14 cellular contexts compared by ENCODE assay signal in the genomic region with DNA sequence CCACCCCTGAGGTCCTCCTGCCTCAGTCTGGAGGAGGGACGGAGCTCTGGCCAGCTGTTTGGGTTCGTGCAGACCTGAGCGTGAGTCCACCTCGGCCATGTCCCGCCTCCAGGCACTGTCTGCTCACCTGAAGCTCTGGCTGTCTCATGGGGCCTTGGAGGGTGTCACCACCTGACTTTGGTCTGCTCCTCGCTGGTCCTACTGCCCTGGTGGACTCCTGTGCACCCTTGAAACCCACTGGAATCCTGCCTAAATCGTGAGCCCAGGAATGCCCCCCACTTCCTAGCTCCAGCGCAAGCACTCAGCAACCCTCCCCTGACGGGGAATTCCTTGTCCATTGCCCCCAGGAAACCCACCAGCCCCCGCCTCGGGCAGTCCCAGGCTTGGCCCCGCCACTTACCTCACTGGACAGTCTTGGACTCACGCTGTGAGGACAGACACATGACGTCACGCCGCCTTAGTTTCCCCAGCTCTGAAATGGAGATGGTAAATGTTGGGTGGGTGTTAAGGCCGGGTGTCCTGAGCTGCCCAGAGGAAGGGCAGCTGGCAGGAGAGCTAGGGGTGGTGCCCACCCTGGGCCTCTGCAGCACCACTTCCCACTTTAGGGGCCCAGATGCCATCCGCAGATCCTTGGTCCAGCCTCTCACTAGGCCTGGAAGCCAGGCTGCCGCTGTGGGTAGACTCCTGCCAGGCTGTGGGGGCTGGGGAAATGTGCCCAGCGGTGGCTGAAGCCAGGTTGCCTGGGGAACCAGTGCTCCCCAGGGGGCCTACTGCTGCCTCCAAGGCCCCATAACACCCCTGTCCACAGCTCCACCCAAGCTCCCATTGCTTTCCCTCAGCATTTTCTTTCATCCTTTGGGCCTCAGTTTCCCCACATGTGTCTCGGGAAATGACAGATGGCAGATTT. TPM values are rescaled to one million over a fixed set of nuclear protein-coding genes. Genes with fewer than 3 reads are reported as not detected.
DNase-seq lines count a peak whose midpoint lies in the region; ATAC-seq, FAIRE-seq and TF ChIP-seq lines count a peak whose summit lies in the region.
"Had no signal": no experiment of that assay in that cellular context is flagged by ENCODE, and none has a peak within 500 bp of the region (broad histone marks: within the 10 kb centered on the region; RNA-seq: fewer than 3 reads in every experiment).

No MANE protein-coding gene starts in this region.

- H2BK12ac ChIP-seq in neuronal stem cell (ENCODE audit: low read length), result peak overlapping the region; percentile 84

- H3K18ac ChIP-seq in neuronal stem cell (ENCODE audit: low read length), result peak overlapping the region; percentile 85

- H3K4me2 ChIP-seq in BLaER1 (peak overlapping the region; percentile 28; the same call in 1 of the 2 replicates), K562 (ENCODE audit: insufficient read depth, low read length) (no peak overlapping the region), neuronal stem cell (ENCODE audit: insufficient read depth, low read length, poor library complexity, severe bottlenecking) (no peak overlapping the region)

- H3K4me3 ChIP-seq in BLaER1 (no peak overlapping the region), K562 (no peak overlapping the region), neuronal stem cell (ENCODE audit: low read length in 2 of 2) (no peak overlapping the region)

- H2BK15ac ChIP-seq in neuronal stem cell (ENCODE audit: low read length), result peak overlapping the region; percentile 67

- DNase-seq in NCI-H1092 treated with DMSO at 0.1 percent for 48 hours (lab: John Stamatoyannopoulos, UW) (peak; percentile 14), NCI-H1092 (lab: John Stamatoyannopoulos, UW) (no peak), K562 (ENCODE audit: extremely low read depth in 1 of 4, low spot score in 3 of 4) (peak in 1 of 4 experiments; percentile 56), neuronal stem cell (ENCODE audit: low spot score) (no peak)
- DNase-seq in stimulated activated CD4-positive, alpha-beta T cell treated with anti-CD3 and anti-CD28 coated beads, Interleukin-2, amount 100 ng/mL, for 48 hours, result no peak
- DNase-seq: CD8-positive, alpha-beta memory T cell; DMS53; GF-D8; HCEC 1CT had no signal

- no peak for TF ChIP-seq POLR2A in K562 (conservative IDR thresholded peaks at IDR 0.05)

- no peaks in the 10 kb centered on the region for H3K79me2 ChIP-seq in K562 (ENCODE audit: control insufficient read depth, insufficient read depth, low read length)

- H3K9ac ChIP-seq in BLaER1 (no peak overlapping the region), K562 (ENCODE audit: insufficient read depth in 1 of 2, low read depth in 2 of 2, low read length in 2 of 2) (peak overlapping the region in 1 of 2 experiments; percentile 11; a peak in 2 of 4 replicates), neuronal stem cell (ENCODE audit: low read depth, low read length, poor library complexity) (peak overlapping the region; percentile 77)

- POLR2A ChIA-PET in K562 (lab: Yijun Ruan, JAX), result interaction anchor here (0.6 to 3.8 kb wide), 27 partner anchors 9 to 523 kb away, joined by 3 to 30 read pairs (median 4); partner anchors contain the start of genes COMT, GNB1L, GP1BB and RTL10

- no peak overlapping the region for H2BK120ac ChIP-seq in neuronal stem cell (ENCODE audit: low read depth, low read length)

- peak overlapping the region; percentile 73 for H3K23ac ChIP-seq in neuronal stem cell (ENCODE audit: low read depth, low read length, poor library complexity)

- no TSS peak for BruUV-seq in K562 (replicated peaks; lab: Mats Ljungman, UMichigan)

- H3K79me1 ChIP-seq in neuronal stem cell (ENCODE audit: low read depth, low read length), result peaks cover 10% of the 10 kb centered on the region

- no peak for TF ChIP-seq CTCF in K562 (IDR thresholded peaks at IDR 0.05 in 2 of 3, conservative IDR thresholded peaks at IDR 0.05 in 1 of 3; ENCODE audit: insufficient read depth in 2 of 3, low read depth in 1 of 3, low read length in 3 of 3)

- peak overlapping the region; percentile 53 for H2BK5ac ChIP-seq in neuronal stem cell (ENCODE audit: low read length)

- WGBS in K562 (ENCODE audit: insufficient coverage, low coverage, missing lambda C conversion rate), result 9% methylated on average over 21 of the region's 21 CpGs
- no CpG with 5 or more reads among the region's 21 CpGs for WGBS in neuronal stem cell (ENCODE audit: extremely low coverage in 2 of 2, insufficient read length in 2 of 2, insufficient replicate concordance in 1 of 2), 2 donors

- in situ Hi-C loops in K562 (cut with MboI), result no loop called here

- no peaks in the 10 kb centered on the region for H3K9me3 ChIP-seq in BLaER1
- H3K9me3 ChIP-seq in K562 (replicated peaks; ENCODE audit: control insufficient read depth, insufficient read depth, low read depth, low read length), result no peaks in the 10 kb centered on the region
- H3K9me3 ChIP-seq in neuronal stem cell (replicated peaks in 1 of 2; ENCODE audit: control insufficient read depth in 2 of 2, insufficient read depth in 1 of 2, low read depth in 1 of 2, low read length in 2 of 2), result no peaks in the 10 kb centered on the region

- no peaks in the 10 kb centered on the region for H3K9me1 ChIP-seq in K562 (ENCODE audit: control insufficient read depth, insufficient read depth, low read length)

- peak overlapping the region; percentile 53 for H3K4ac ChIP-seq in neuronal stem cell (ENCODE audit: low read length)

- intact Hi-C loops in K562 (cut with micrococcal nuclease), result no loop called here

- peak; percentile 49 for FAIRE-seq in K562 (lab: Jason Lieb, UNC)

- H3K36me3 ChIP-seq in BLaER1, result no peaks in the 10 kb centered on the region
- H3K36me3 ChIP-seq in K562 (ENCODE audit: control insufficient read depth, insufficient read depth, low read length), result no peaks in the 10 kb centered on the region
- no peaks in the 10 kb centered on the region for H3K36me3 ChIP-seq in neuronal stem cell (replicated peaks in 1 of 2; ENCODE audit: control insufficient read depth in 2 of 2, insufficient read depth in 2 of 2, low read length in 2 of 2)

- peak overlapping the region; percentile 75 for H3K14ac ChIP-seq in neuronal stem cell (ENCODE audit: low read length)

- no peak for TF ChIP-seq EP300 in K562 (IDR thresholded peaks at IDR 0.05; ENCODE audit: low read length)

- H4K91ac ChIP-seq in neuronal stem cell (ENCODE audit: low read depth, low read length, poor library complexity), result no peak overlapping the region

- H3K27ac ChIP-seq in BLaER1 (no peak overlapping the region), K562 (ENCODE audit: extremely low read depth, low read depth, low read length) (no peak overlapping the region), neuronal stem cell (replicated peaks; ENCODE audit: low read length) (no peak overlapping the region)
- H3K27ac ChIP-seq: 22Rv1 had no signal

- CTCF ChIA-PET in K562 (lab: Yijun Ruan, JAX; ENCODE audit: low intra/inter-chr PET ratio), result no interaction called here

- H2AK5ac ChIP-seq in neuronal stem cell (ENCODE audit: low read depth, low read length), result peak overlapping the region; percentile 92

- ATAC-seq in K562, result peak; percentile 27
- ATAC-seq in HG03439 (IDR thresholded peaks at IDR 0.05; ENCODE audit: unreplicated experiment), result no peak

- H3K4me1 ChIP-seq in BLaER1 (peaks cover 25% of the 10 kb centered on the region), K562 (replicated peaks in 1 of 2; ENCODE audit: control insufficient read depth in 2 of 2, insufficient read depth in 2 of 2, low read length in 2 of 2) (peaks cover 0 to 80% of the 10 kb centered on the region in 2 experiments; a peak in 2 of 5 replicates), neuronal stem cell (ENCODE audit: control insufficient read depth in 2 of 2, insufficient read depth in 1 of 2, low read depth in 1 of 2, low read length in 2 of 2) (peaks cover 18 to 25% of the 10 kb centered on the region in 2 donors)

- no peaks in the 10 kb centered on the region for H3K27me3 ChIP-seq in BLaER1
- H3K27me3 ChIP-seq in K562 (ENCODE audit: control insufficient read depth in 2 of 2, insufficient read depth in 2 of 2, low read length in 2 of 2), result peaks cover 2 to 58% of the 10 kb centered on the region in 2 experiments; a peak in 3 of 5 replicates
- peaks cover 0 to 38% (median 1%) of the 10 kb centered on the region in 3 experiments for H3K27me3 ChIP-seq in neuronal stem cell (ENCODE audit: control insufficient read depth in 3 of 3, insufficient read depth in 3 of 3, low read depth in 1 of 3, low read length in 3 of 3)

- H2AFZ ChIP-seq in K562 (ENCODE audit: low read depth, low read length) (no peak overlapping the region), neuronal stem cell (ENCODE audit: low read length) (no peak overlapping the region)

- TF ChIP-seq RAD21 in K562 (CRISPR knock-in tag; conservative IDR thresholded peaks at IDR 0.05 in 1 of 2, IDR thresholded peaks at IDR 0.05 in 1 of 2), result no peak

- H4K8ac ChIP-seq in neuronal stem cell (ENCODE audit: low read depth, low read length), result no peak overlapping the region

- H4K20me1 ChIP-seq in BLaER1 (no peaks in the 10 kb centered on the region), K562 (replicated peaks; ENCODE audit: control insufficient read depth, insufficient read depth, low read length) (peaks cover 35% of the 10 kb centered on the region)

RNA-seq across cellular contexts. Expression of gene TBX1, which starts 18.2 kb away (rescaled TPM):
- total RNA-seq in K562 (2011; cell fraction: chromatin; rRNA removed; ENCODE audit: low replicate concordance), result 31.9 and 90.7 TPM in 2 replicates
- 41.9 and 52.4 TPM in 2 replicates for total RNA-seq in K562 (2011; cell fraction: nucleolus; rRNA removed)
- total RNA-seq in K562 (2011; cell fraction: nucleoplasm; rRNA removed), result 40.6 and 47.0 TPM in 2 replicates
- total RNA-seq in K562 (2014; rRNA removed), result 8.9 and 14.0 TPM in 2 replicates
- 2.1 and 2.6 TPM in 2 replicates for total RNA-seq in K562 (2014; rRNA removed; fragmentation: Illumina TruSeq; extraction: Trizol)
- 3.5 and 3.9 TPM in 2 replicates for total RNA-seq in K562 (2015; rRNA removed; fragmentation: Illumina TruSeq; extraction: Trizol)
- 34.2 and 35.0 TPM in 2 replicates for total RNA-seq in K562 (2021)
- 2.5 and 9.5 TPM in 2 replicates for polyA plus RNA-seq in K562 (2011; rRNA removed)
- polyA plus RNA-seq in K562 (2011; cell fraction: cytosol; rRNA removed), result 5.8 and 7.7 TPM in 2 replicates
- 55.1 and 87.1 TPM in 2 replicates for polyA plus RNA-seq in K562 (2011; cell fraction: nucleus; rRNA removed)
- 12.4 and 14.0 TPM in 2 replicates for polyA plus RNA-seq in K562 (2012)
- polyA plus RNA-seq in K562 (2014; fragmentation: Illumina TruSeq; extraction: Trizol), result 8.0 and 12.8 TPM in 2 replicates
- under 1 TPM; 0.07 to 0.11 TPM for polyA plus RNA-seq in K562 (2014; fragmentation: Nextera tagmentation; extraction: Ambion mirVana)
- polyA plus RNA-seq in K562 (2014; rRNA removed), result 14.7 and 17.1 TPM in 2 replicates
- polyA minus RNA-seq in K562 (2011; rRNA and poly(A)+ RNA removed), result 2.2 and 5.5 TPM in 2 replicates
- 5.4 and 22.9 TPM in 2 replicates for polyA minus RNA-seq in K562 (2011; cell fraction: cytosol; rRNA and poly(A)+ RNA removed)
- 20.1 and 45.7 TPM in 2 replicates for polyA minus RNA-seq in K562 (2011; cell fraction: nucleus; rRNA and poly(A)+ RNA removed)
- 0.31 TPM for polyA plus RNA-seq in neuronal stem cell (2013, experiment 1 of 2)
- polyA plus RNA-seq in neuronal stem cell (2013, experiment 2 of 2), result 0.26 TPM
- total RNA-seq: CD8-positive, alpha-beta memory T cell; H4 had no signal
- polyA plus RNA-seq: BJ; CD8-positive, alpha-beta memory T cell had no signal

RNA-seq across cellular contexts. Expression of gene GP1BB, which starts 19.1 kb away (rescaled TPM):
- total RNA-seq in K562 (2011; cell fraction: chromatin; rRNA removed; ENCODE audit: low replicate concordance), result 12.5 and 89.3 TPM in 2 replicates
- 145 and 149 TPM in 2 replicates for total RNA-seq in K562 (2011; cell fraction: nucleolus; rRNA removed)
- total RNA-seq in K562 (2011; cell fraction: nucleoplasm; rRNA removed), result 44.7 and 52.3 TPM in 2 replicates
- 85.2 and 90.0 TPM in 2 replicates for total RNA-seq in K562 (2014; rRNA removed)
- 2.1 and 2.8 TPM in 2 replicates for total RNA-seq in K562 (2014; rRNA removed; fragmentation: Illumina TruSeq; extraction: Trizol)
- total RNA-seq in K562 (2015; rRNA removed; fragmentation: Illumina TruSeq; extraction: Trizol), result 1.6 and 5.2 TPM in 2 replicates
- total RNA-seq in K562 (2021), result 139 and 162 TPM in 2 replicates
- 9.2 and 33.6 TPM in 2 replicates for polyA plus RNA-seq in K562 (2011; rRNA removed)
- 60.0 and 286 TPM in 2 replicates for polyA plus RNA-seq in K562 (2011; cell fraction: cytosol; rRNA removed)
- polyA plus RNA-seq in K562 (2011; cell fraction: nucleus; rRNA removed), result 103 and 165 TPM in 2 replicates
- polyA plus RNA-seq in K562 (2012), result 49.9 and 97.0 TPM in 2 replicates
- polyA plus RNA-seq in K562 (2014; fragmentation: Illumina TruSeq; extraction: Trizol), result 1.6 and 15.2 TPM in 2 replicates
- polyA plus RNA-seq in K562 (2014; fragmentation: Nextera tagmentation; extraction: Ambion mirVana), result 1 to 10 TPM in 1 of 2 experiments, under 1 TPM in 1; 0.69 to 1.1 TPM
- 110 and 150 TPM in 2 replicates for polyA plus RNA-seq in K562 (2014; rRNA removed)
- polyA minus RNA-seq in K562 (2011; rRNA and poly(A)+ RNA removed), result 2.4 and 2.8 TPM in 2 replicates
- polyA minus RNA-seq in K562 (2011; cell fraction: cytosol; rRNA and poly(A)+ RNA removed), result 43.2 and 113 TPM in 2 replicates
- polyA minus RNA-seq in K562 (2011; cell fraction: nucleus; rRNA and poly(A)+ RNA removed), result 19.4 and 37.3 TPM in 2 replicates
- polyA plus RNA-seq in neuronal stem cell (2013, experiment 1 of 2), result 2.5 TPM
- polyA plus RNA-seq in neuronal stem cell (2013, experiment 2 of 2), result 2.6 TPM
- total RNA-seq: CD8-positive, alpha-beta memory T cell had no signal
- polyA plus RNA-seq: CD8-positive, alpha-beta memory T cell had no signal

RNA-seq across cellular contexts. Expression of gene SEPTIN5, which starts 28.1 kb away (rescaled TPM):
- 625 and 1,610 TPM in 2 replicates for total RNA-seq in K562 (2011; cell fraction: chromatin; rRNA removed; ENCODE audit: low replicate concordance)
- total RNA-seq in K562 (2011; cell fraction: nucleolus; rRNA removed), result 538 and 650 TPM in 2 replicates
- total RNA-seq in K562 (2011; cell fraction: nucleoplasm; rRNA removed), result 407 and 495 TPM in 2 replicates
- 116 and 125 TPM in 2 replicates for total RNA-seq in K562 (2014; rRNA removed)
- total RNA-seq in K562 (2014; rRNA removed; fragmentation: Illumina TruSeq; extraction: Trizol), result 92.5 and 94.6 TPM in 2 replicates
- 28.1 and 34.9 TPM in 2 replicates for total RNA-seq in K562 (2015; rRNA removed; fragmentation: Illumina TruSeq; extraction: Trizol)
- 177 and 195 TPM in 2 replicates for total RNA-seq in K562 (2021)
- 119 and 238 TPM in 2 replicates for polyA plus RNA-seq in K562 (2011; rRNA removed)
- 143 and 156 TPM in 2 replicates for polyA plus RNA-seq in K562 (2011; cell fraction: cytosol; rRNA removed)
- 671 and 957 TPM in 2 replicates for polyA plus RNA-seq in K562 (2011; cell fraction: nucleus; rRNA removed)
- polyA plus RNA-seq in K562 (2012), result 122 and 123 TPM in 2 replicates
- 135 and 164 TPM in 2 replicates for polyA plus RNA-seq in K562 (2014; fragmentation: Illumina TruSeq; extraction: Trizol)
- 1 to 10 TPM in 1 of 2 experiments, under 1 TPM in 1; 0.03 to 1.9 TPM for polyA plus RNA-seq in K562 (2014; fragmentation: Nextera tagmentation; extraction: Ambion mirVana)
- 129 and 135 TPM in 2 replicates for polyA plus RNA-seq in K562 (2014; rRNA removed)
- polyA minus RNA-seq in K562 (2011; rRNA and poly(A)+ RNA removed), result 306 and 458 TPM in 2 replicates
- polyA minus RNA-seq in K562 (2011; cell fraction: cytosol; rRNA and poly(A)+ RNA removed), result 83.2 and 205 TPM in 2 replicates
- polyA minus RNA-seq in K562 (2011; cell fraction: nucleus; rRNA and poly(A)+ RNA removed), result 284 and 666 TPM in 2 replicates
- 23.1 TPM for polyA plus RNA-seq in neuronal stem cell (2013, experiment 1 of 2)
- 21.3 TPM for polyA plus RNA-seq in neuronal stem cell (2013, experiment 2 of 2)
- polyA plus RNA-seq: CD8-positive, alpha-beta memory T cell had no signal
